ENCODE assay signal across 1 cellular context in genomic region chr18:24930974-24931373, GRCh38.
TF ChIP-seq lines count a peak whose summit lies in the region.

No MANE protein-coding gene starts in this region.

TF ChIP-seq in HepG2, 621 proteins besides CTCF, POLR2A, EP300 and RAD21 (continued from another document):
- TF ChIP-seq PAF1 (CRISPR knock-in tag; IDR thresholded peaks at IDR 0.05) (no peak), HOXA7 (CRISPR knock-in tag; IDR thresholded peaks at IDR 0.05) (no peak), ZNF619 (CRISPR knock-in tag; IDR thresholded peaks at IDR 0.05) (no peak), SP1 (IDR thresholded peaks at IDR 0.05) (no peak), SP1 (CRISPR knock-in tag; IDR thresholded peaks at IDR 0.05) (no peak), TGIF2 (CRISPR knock-in tag; IDR thresholded peaks at IDR 0.05) (no peak), EZH2 (conservative IDR thresholded peaks at IDR 0.05; ENCODE audit: low read depth, low read length) (no peak), PBX3 (CRISPR knock-in tag; IDR thresholded peaks at IDR 0.05; ENCODE audit: borderline replicate concordance) (no peak)
